ENCODE assay signal across 8 cellular contexts in the genomic region with DNA sequence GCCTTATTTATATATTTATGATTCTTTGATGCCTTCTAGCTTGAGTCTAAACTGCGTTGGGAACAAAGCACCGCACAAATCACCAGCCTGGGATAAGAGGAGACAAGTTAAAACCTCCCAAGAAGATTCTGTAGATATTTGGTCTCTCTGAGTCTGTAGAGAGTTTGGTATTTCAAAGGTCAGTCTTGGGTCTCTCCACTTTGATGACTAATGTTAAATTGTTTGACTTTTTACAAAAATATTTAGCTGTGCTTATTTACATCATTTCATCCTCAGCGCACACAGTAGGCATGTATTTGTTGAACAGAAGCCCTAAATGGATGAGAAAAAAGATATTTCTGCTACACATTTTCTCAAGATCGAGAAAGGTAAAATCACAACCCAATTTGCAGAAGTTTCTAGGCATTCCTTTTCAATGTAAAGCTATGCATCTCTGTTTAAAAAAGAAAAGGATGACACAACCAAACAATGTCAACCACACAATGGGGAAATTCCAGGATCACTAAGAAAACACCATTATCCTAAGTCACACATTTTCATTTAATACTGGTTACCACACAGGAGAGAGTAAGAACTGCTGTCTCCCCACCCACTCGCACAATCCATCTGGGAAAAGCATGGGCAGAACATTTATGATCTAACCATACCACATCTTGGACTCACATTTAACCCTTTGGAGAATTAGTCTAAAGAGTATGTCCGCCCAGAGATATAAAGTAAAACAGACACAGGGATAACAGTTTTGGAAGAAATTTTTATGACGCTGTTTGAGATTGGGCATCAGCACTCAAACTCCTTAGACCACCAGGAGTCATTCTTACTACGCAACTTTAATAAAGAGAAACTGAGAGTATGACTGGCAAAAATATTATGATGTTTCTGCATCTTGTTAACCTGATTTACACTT. TPM values are rescaled to one million over a fixed set of nuclear protein-coding genes. Genes with fewer than 3 reads are reported as not detected.
DNase-seq lines count a peak whose midpoint lies in the region; ATAC-seq and TF ChIP-seq lines count a peak whose summit lies in the region.

No MANE protein-coding gene starts in this region.

- H3K27ac ChIP-seq in body of pancreas = peak overlapping the region; percentile 82 to 90 (median 85)
- peak overlapping the region in 1 of 3 donors; percentile 87 for H3K27ac ChIP-seq in right lobe of liver
- H3K27ac ChIP-seq in upper lobe of left lung = peak overlapping the region; percentile 73 to 89 (median 87)
- no peak overlapping the region for H3K27ac ChIP-seq in neuronal stem cell (replicated peaks; ENCODE audit: low read length)

- DNase-seq in EL (peak; percentile 93), M059J (ENCODE audit: low read depth) (peak; percentile 87), body of pancreas (no peak), right lobe of liver (no peak), upper lobe of left lung (no peak), neuronal stem cell (ENCODE audit: low spot score) (no peak)

- no peak overlapping the region for H2BK12ac ChIP-seq in neuronal stem cell (ENCODE audit: low read length)

- no peaks in the 10 kb centered on the region for H3K27me3 ChIP-seq in body of pancreas
- H3K27me3 ChIP-seq in right lobe of liver = no peaks in the 10 kb centered on the region
- no peaks in the 10 kb centered on the region for H3K27me3 ChIP-seq in upper lobe of left lung
- peaks cover 0 to 11% (median 0%) of the 10 kb centered on the region in 3 experiments for H3K27me3 ChIP-seq in neuronal stem cell (ENCODE audit: control insufficient read depth in 3 of 3, insufficient read depth in 3 of 3, low read depth in 1 of 3, low read length in 3 of 3)

- no peaks in the 10 kb centered on the region for H3K9me3 ChIP-seq in body of pancreas
- H3K9me3 ChIP-seq in right lobe of liver = no peaks in the 10 kb centered on the region
- H3K9me3 ChIP-seq in upper lobe of left lung = no peaks in the 10 kb centered on the region
- H3K9me3 ChIP-seq in neuronal stem cell (replicated peaks in 1 of 2; ENCODE audit: control insufficient read depth in 2 of 2, insufficient read depth in 1 of 2, low read depth in 1 of 2, low read length in 2 of 2) = peaks cover 0 to 20% of the 10 kb centered on the region in 2 donors

- 59 to 63% methylated on average over 8 of the region's 8 CpGs for WGBS in body of pancreas, 2 donors
- 42% methylated on average over 8 of the region's 8 CpGs for WGBS in right lobe of liver (ENCODE audit: insufficient coverage, low coverage, low lambda C conversion rate, missing lambda C conversion rate)
- 46 to 48% methylated on average over 8 of the region's 8 CpGs for WGBS in upper lobe of left lung, 2 donors
- WGBS in neuronal stem cell (ENCODE audit: extremely low coverage in 2 of 2, insufficient read length in 2 of 2, insufficient replicate concordance in 1 of 2), 2 donors = no CpG with 5 or more reads among the region's 8 CpGs

- H3K14ac ChIP-seq in neuronal stem cell (ENCODE audit: low read length) = no peak overlapping the region

- no peak overlapping the region for H3K4me2 ChIP-seq in neuronal stem cell (ENCODE audit: insufficient read depth, low read length, poor library complexity, severe bottlenecking)

- no peak overlapping the region for H3K4me3 ChIP-seq in body of pancreas
- H3K4me3 ChIP-seq in right lobe of liver = peak overlapping the region; percentile 74 to 86 (median 80)
- peak overlapping the region; percentile 67 to 92 (median 78) for H3K4me3 ChIP-seq in upper lobe of left lung
- H3K4me3 ChIP-seq in neuronal stem cell (ENCODE audit: low read length in 2 of 2) = peak overlapping the region in 1 of 2 donors; percentile 72

- TF ChIP-seq POLR2A in body of pancreas (IDR thresholded peaks at IDR 0.05) = no peak
- TF ChIP-seq POLR2A in right lobe of liver (IDR thresholded peaks at IDR 0.05) = no peak
- no peak for TF ChIP-seq POLR2A in upper lobe of left lung (IDR thresholded peaks at IDR 0.05)

- H4K8ac ChIP-seq in neuronal stem cell (ENCODE audit: low read depth, low read length) = no peak overlapping the region

- no peak overlapping the region for H2AFZ ChIP-seq in neuronal stem cell (ENCODE audit: low read length)

- H4K91ac ChIP-seq in neuronal stem cell (ENCODE audit: low read depth, low read length, poor library complexity) = no peak overlapping the region

- no peak overlapping the region for H2BK15ac ChIP-seq in neuronal stem cell (ENCODE audit: low read length)

- H3K4ac ChIP-seq in neuronal stem cell (ENCODE audit: low read length) = no peak overlapping the region

- no peak overlapping the region for H2BK120ac ChIP-seq in neuronal stem cell (ENCODE audit: low read depth, low read length)

- H3K36me3 ChIP-seq in body of pancreas (replicated peaks in 1 of 2; ENCODE audit: insufficient read depth in 1 of 2, low read depth in 2 of 2) = no peaks in the 10 kb centered on the region
- H3K36me3 ChIP-seq in right lobe of liver = no peaks in the 10 kb centered on the region
- H3K36me3 ChIP-seq in upper lobe of left lung = no peaks in the 10 kb centered on the region
- peaks cover 0 to 44% of the 10 kb centered on the region in 2 donors for H3K36me3 ChIP-seq in neuronal stem cell (replicated peaks in 1 of 2; ENCODE audit: control insufficient read depth in 2 of 2, insufficient read depth in 2 of 2, low read length in 2 of 2)

- ATAC-seq in body of pancreas = no peak
- no peak for ATAC-seq in right lobe of liver
- ATAC-seq in upper lobe of left lung (ENCODE audit: low FRiP score in 2 of 2) = no peak
- ATAC-seq in GM19455 (IDR thresholded peaks at IDR 0.05; ENCODE audit: unreplicated experiment) = no peak
- ATAC-seq in GM19463 (IDR thresholded peaks at IDR 0.05; ENCODE audit: unreplicated experiment) = no peak

- H2BK5ac ChIP-seq in neuronal stem cell (ENCODE audit: low read length) = no peak overlapping the region

- intact Hi-C loops in body of pancreas (cut with DNase I) (loop anchor here (10.0 kb wide), 2 partner anchors 137 to 207 kb away; no protein-coding TSS in a partner anchor), right lobe of liver (cut with DNase I) (loop anchor here (10.0 kb wide), 2 partner anchors 137 to 207 kb away; no protein-coding TSS in a partner anchor)

- H2AK5ac ChIP-seq in neuronal stem cell (ENCODE audit: low read depth, low read length) = no peak overlapping the region

- no peak overlapping the region for H3K18ac ChIP-seq in neuronal stem cell (ENCODE audit: low read length)

- H3K4me1 ChIP-seq in body of pancreas = peaks cover 40% of the 10 kb centered on the region
- H3K4me1 ChIP-seq in right lobe of liver = peaks cover 0 to 17% (median 0%) of the 10 kb centered on the region in 4 donors
- H3K4me1 ChIP-seq in upper lobe of left lung = peaks cover 17 to 43% (median 28%) of the 10 kb centered on the region in 4 donors
- H3K4me1 ChIP-seq in neuronal stem cell (ENCODE audit: control insufficient read depth in 2 of 2, insufficient read depth in 1 of 2, low read depth in 1 of 2, low read length in 2 of 2) = peaks cover 5 to 10% of the 10 kb centered on the region in 2 donors

- TF ChIP-seq CTCF in body of pancreas (IDR thresholded peaks at IDR 0.05) (no peak), right lobe of liver (IDR thresholded peaks at IDR 0.05) (no peak), upper lobe of left lung (IDR thresholded peaks at IDR 0.05) (no peak)

- no peak overlapping the region for H3K9ac ChIP-seq in neuronal stem cell (ENCODE audit: low read depth, low read length, poor library complexity)

- TF ChIP-seq EP300 in upper lobe of left lung (IDR thresholded peaks at IDR 0.05) = no peak

- no peaks in the 10 kb centered on the region for H3K79me1 ChIP-seq in neuronal stem cell (ENCODE audit: low read depth, low read length)

- no peak overlapping the region for H3K23ac ChIP-seq in neuronal stem cell (ENCODE audit: low read depth, low read length, poor library complexity)

RNA-seq across cellular contexts. Expression of a gene that starts 4.4 kb away (rescaled TPM):
- total RNA-seq in M059J (2014; rRNA removed; shearing (Covaris generic)) = 25.8 and 43.3 TPM in 2 replicates
- 10 to 100 TPM; 32.6 to 35.0 TPM for total RNA-seq in body of pancreas
- 10 to 100 TPM in 5 of 6 experiments, 1 to 10 TPM in 1; 6.9 to 23.7 (median 17.0) TPM for total RNA-seq in right lobe of liver
- 10 to 100 TPM; 15.7 to 26.9 (median 19.9) TPM for total RNA-seq in upper lobe of left lung
- 6.8 TPM for polyA plus RNA-seq in neuronal stem cell (2013, experiment 1 of 2)
- polyA plus RNA-seq in neuronal stem cell (2013, experiment 2 of 2) = 7.1 TPM

Comparison
In these comparisons a context has a peak if more than half of its experiments do, and no peak if none do; other contexts are left out.
1. DNase-seq: peak in EL (single experiment) and M059J (single experiment); none in body of pancreas (0 of 4), right lobe of liver (0 of 3), upper lobe of left lung (0 of 2) and neuronal stem cell (single experiment).
2. H3K4me3 ChIP-seq: peak in right lobe of liver (3 of 3) and upper lobe of left lung (4 of 4); none in body of pancreas (0 of 2).